In the genomic region with DNA sequence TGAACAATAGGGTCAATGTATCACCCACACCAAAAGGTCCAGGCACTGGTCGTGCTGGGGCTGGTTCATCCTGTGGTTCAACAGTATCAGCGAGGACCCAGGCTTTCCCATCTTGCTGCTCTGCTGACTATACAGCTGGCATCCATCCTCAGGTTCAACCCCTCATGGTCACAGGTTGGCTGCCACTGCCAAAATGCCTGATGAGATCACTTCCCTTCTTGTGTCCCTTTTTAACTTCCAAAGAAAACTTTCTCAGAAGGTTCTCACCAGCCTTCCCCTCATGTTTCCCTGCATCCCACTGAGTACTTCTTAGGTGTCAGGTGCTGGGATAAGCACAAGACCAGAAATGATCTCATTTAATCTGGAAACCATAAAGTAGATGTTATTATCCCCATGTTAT, we compare ENCODE assay signal across 14 cellular contexts.
"Had no signal": no experiment of that assay in that cellular context is flagged by ENCODE, and none has a peak within 500 bp of the region (broad histone marks: within the 10 kb centered on the region; RNA-seq: fewer than 3 reads in every experiment).

No MANE protein-coding gene starts in this region.

- H3K4me3 Mint-ChIP-seq: activated B cell treated with CpG ODN at 0.5 μM for 24 hours; activated CD4-positive, alpha-beta T cell treated with anti-CD3 and anti-CD28 coated beads, Interleukin-2, amount 10 ng/mL, durations not matched to agents 24 days and 14 days; mesothelial cell of epicardium had no signal

- H3K27ac Mint-ChIP-seq: activated B cell treated with CpG ODN at 0.5 μM for 24 hours; activated CD4-positive, alpha-beta T cell treated with anti-CD3 and anti-CD28 coated beads, Interleukin-2, amount 10 ng/mL, durations not matched to agents 24 days and 14 days; mesothelial cell of epicardium had no signal

- H3K9ac ChIP-seq: parathyroid adenoma had no signal

- H3K27ac ChIP-seq: adrenal gland, hepatocyte, parathyroid adenoma, SK-N-MC, uterus had no signal

- H3K4me1 ChIP-seq: adrenal gland, parathyroid adenoma, uterus had no signal

- H3K27me3 ChIP-seq: adrenal gland, hepatocyte, tibial artery, uterus had no signal

- H3K27me3 Mint-ChIP-seq: activated B cell treated with CpG ODN at 0.5 μM for 24 hours; activated CD4-positive, alpha-beta T cell treated with anti-CD3 and anti-CD28 coated beads, Interleukin-2, amount 10 ng/mL, durations not matched to agents 24 days and 14 days had no signal

- H3K36me3 ChIP-seq: uterus had no signal

- H3K4me3 ChIP-seq: adrenal gland, hepatocyte, SK-N-MC, tibial artery, uterus had no signal

- H3K4me2 ChIP-seq: hepatocyte had no signal

- H3K9me3 Mint-ChIP-seq: activated B cell treated with CpG ODN at 0.5 μM for 24 hours; activated CD4-positive, alpha-beta T cell treated with anti-CD3 and anti-CD28 coated beads, Interleukin-2, amount 10 ng/mL, durations not matched to agents 24 days and 14 days; mesothelial cell of epicardium had no signal

- H3K9me3 ChIP-seq: adrenal gland, tibial artery, uterus had no signal

- DNase-seq: activated B cell treated with CpG ODN at 0.5 μM for 24 hours; activated CD4-positive, alpha-beta T cell treated with anti-CD3 and anti-CD28 coated beads, Interleukin-2, amount 10 ng/mL, durations not matched to agents 24 days and 14 days; activated naive CD4-positive, alpha-beta T cell treated with Interleukin-2 at 50 U/mL for 16 hours; adrenal gland; kidney glomerular epithelial cell; retina; stimulated activated CD4-positive, alpha-beta T cell treated with anti-CD3 and anti-CD28 coated beads, Interleukin-15, amount 100 ng/mL, for 24 hours; stimulated activated CD4-positive, alpha-beta T cell treated with anti-CD3 and anti-CD28 coated beads, Interleukin-4, amount 100 ng/mL, for 4 hours; uterus had no signal

- H2AFZ ChIP-seq: hepatocyte, parathyroid adenoma had no signal
